1 cellular context compared by ENCODE assay signal in genomic region chr22:29427176-29427760, GRCh38.
TF ChIP-seq lines count a peak whose summit lies in the region.

No MANE protein-coding gene starts in this region.

TF ChIP-seq in WTC11, 78 proteins besides CTCF, POLR2A, EP300 and RAD21 (continued from another document):
- no peak for TF ChIP-seq IRF1 (CRISPR knock-in tag; IDR thresholded peaks at IDR 0.05)
- TF ChIP-seq ETV6 (CRISPR knock-in tag; IDR thresholded peaks at IDR 0.05), result no peak
- TF ChIP-seq ERG (CRISPR knock-in tag; IDR thresholded peaks at IDR 0.05), result no peak
- TF ChIP-seq ZNF396 (CRISPR knock-in tag; IDR thresholded peaks at IDR 0.05; ENCODE audit: borderline replicate concordance), result no peak
